ENCODE assay signal across 29 cellular contexts in genomic region chr1:83819436-83819835, GRCh38.
"Had no signal": no experiment of that assay in that cellular context is flagged by ENCODE, and none has a peak within 500 bp of the region (broad histone marks: within the 10 kb centered on the region; RNA-seq: fewer than 3 reads in every experiment).

No MANE protein-coding gene starts in this region.

- ATAC-seq: activated CD4-positive, CD25-positive, alpha-beta regulatory T cell treated with anti-CD3 and anti-CD28 coated beads, Interleukin-2, amount 50 U/mL, for 24 hours; sciatic nerve; stimulated activated effector memory CD8-positive, alpha-beta T cell treated with anti-CD3 and anti-CD28 coated beads, Interleukin-12 subunit alpha, Interleukin-12 subunit beta, amount 100 ng/mL, for 72 hours had no signal

- H3K4me1 Mint-ChIP-seq: central memory CD8-positive, alpha-beta T cell; mesothelial cell of epicardium; stimulated activated effector memory CD8-positive, alpha-beta T cell treated with anti-CD3 and anti-CD28 coated beads, Interleukin-12 subunit alpha, Interleukin-12 subunit beta, amount 100 ng/mL, for 72 hours had no signal

- H3K36me3 ChIP-seq: esophagus squamous epithelium, ovary, thoracic aorta, uterus had no signal

- H3K4me1 ChIP-seq: esophagus squamous epithelium, uterus had no signal

- H3K9me3 ChIP-seq: esophagus squamous epithelium, ovary, thoracic aorta, uterus had no signal

- H3K27ac ChIP-seq: epithelial cell of prostate, esophagus squamous epithelium, ovary, skin epidermis, thoracic aorta, uterus, VCaP had no signal

- H3K4me3 Mint-ChIP-seq: activated naive CD8-positive, alpha-beta T cell; central memory CD8-positive, alpha-beta T cell; mesothelial cell of epicardium; naive B cell; nephron progenitor cell; stimulated activated effector memory CD8-positive, alpha-beta T cell treated with anti-CD3 and anti-CD28 coated beads, Interleukin-12 subunit alpha, Interleukin-12 subunit beta, amount 100 ng/mL, for 72 hours; stimulated activated naive CD8-positive, alpha-beta T cell treated with anti-CD3 and anti-CD28 coated beads, Interleukin-15, Interleukin-2, amounts not matched to agents 100 ng/mL and 50 ng/mL, for 24 hours; type B pancreatic cell had no signal

- H3K27me3 ChIP-seq: esophagus squamous epithelium, ovary, uterus had no signal

- H3K27me3 Mint-ChIP-seq: activated naive CD8-positive, alpha-beta T cell; progenitor cell of endocrine pancreas; stimulated activated naive CD8-positive, alpha-beta T cell treated with anti-CD3 and anti-CD28 coated beads, Interleukin-15, Interleukin-2, amounts not matched to agents 100 ng/mL and 50 ng/mL, for 24 hours; type B pancreatic cell had no signal

- H3K36me3 Mint-ChIP-seq: stimulated activated effector memory CD8-positive, alpha-beta T cell treated with anti-CD3 and anti-CD28 coated beads, Interleukin-12 subunit alpha, Interleukin-12 subunit beta, amount 100 ng/mL, for 72 hours; type B pancreatic cell had no signal

- DNase-seq: activated CD4-positive, alpha-beta T cell treated with anti-CD3 and anti-CD28 coated beads for 48 hours; activated CD4-positive, alpha-beta T cell treated with anti-CD3 and anti-CD28 coated beads, Interleukin-2, amount 50 U/mL, for 48 hours; activated CD8-positive, alpha-beta memory T cell treated with anti-CD3 and anti-CD28 coated beads for 24 hours; activated effector memory CD4-positive, alpha-beta T cell treated with Interleukin-2 at 50 U/mL for 16 hours; activated naive CD4-positive, alpha-beta T cell treated with Interleukin-2 at 50 U/mL for 16 hours; anterior cingulate cortex; dermis blood vessel endothelial cell; effector CD4-positive, alpha-beta T cell; esophagus squamous epithelium; islet precursor cell; naive B cell; nephron progenitor cell; ovary; stimulated activated CD4-positive, alpha-beta T cell treated with anti-CD3 and anti-CD28 coated beads, Interleukin-12 subunit alpha, Interleukin-12 subunit beta, amount 100 ng/mL, for 4 hours; stimulated activated CD4-positive, alpha-beta T cell treated with anti-CD3 and anti-CD28 coated beads, Interleukin-4, amount 100 ng/mL, for 24 hours; uterus had no signal

- H3K27ac Mint-ChIP-seq: activated naive CD8-positive, alpha-beta T cell; mesothelial cell of epicardium; naive B cell; nephron progenitor cell; stimulated activated effector memory CD8-positive, alpha-beta T cell treated with anti-CD3 and anti-CD28 coated beads, Interleukin-12 subunit alpha, Interleukin-12 subunit beta, amount 100 ng/mL, for 72 hours; stimulated activated naive CD8-positive, alpha-beta T cell treated with anti-CD3 and anti-CD28 coated beads, Interleukin-15, Interleukin-2, amounts not matched to agents 100 ng/mL and 50 ng/mL, for 24 hours; type B pancreatic cell had no signal

- H3K9me3 Mint-ChIP-seq: stimulated activated effector memory CD8-positive, alpha-beta T cell treated with anti-CD3 and anti-CD28 coated beads, Interleukin-12 subunit alpha, Interleukin-12 subunit beta, amount 100 ng/mL, for 72 hours had no signal

- H3K4me3 ChIP-seq: esophagus squamous epithelium, ovary, skin epidermis, thoracic aorta, uterus had no signal
